Comparison of ENCODE assay signal across 11 cellular contexts in genomic region chr6:146526192-146526591, GRCh38. TPM values are rescaled to one million over a fixed set of nuclear protein-coding genes. Genes with fewer than 3 reads are reported as not detected.
A peak's percentile ranks its signal among the peaks of the same experiment; 100 is the strongest.
DNase-seq lines count a peak whose midpoint lies in the region; ATAC-seq and TF ChIP-seq lines count a peak whose summit lies in the region.
"Had no signal": no experiment of that assay in that cellular context is flagged by ENCODE, and none has a peak within 500 bp of the region (broad histone marks: within the 10 kb centered on the region; RNA-seq: fewer than 3 reads in every experiment).

No MANE protein-coding gene starts in this region.

- no peak for ATAC-seq in natural killer cell treated with Interleukin-12 subunit alpha and Interleukin-12 subunit beta and Interleukin-15 and Interleukin-18, amount 100 ng/mL, for 72 hours
- no peak for ATAC-seq in GM21723 (IDR thresholded peaks at IDR 0.05; ENCODE audit: unreplicated experiment)

- H3K27ac Mint-ChIP-seq in natural killer cell treated with Interleukin-12 subunit alpha and Interleukin-12 subunit beta and Interleukin-15 and Interleukin-18, amount 100 ng/mL, for 72 hours: no peak overlapping the region

- no peaks in the 10 kb centered on the region for H3K27me3 Mint-ChIP-seq in natural killer cell treated with Interleukin-12 subunit alpha and Interleukin-12 subunit beta and Interleukin-15 and Interleukin-18, amount 100 ng/mL, for 72 hours

- H3K4me1 Mint-ChIP-seq in natural killer cell treated with Interleukin-12 subunit alpha and Interleukin-12 subunit beta and Interleukin-15 and Interleukin-18, amount 100 ng/mL, for 72 hours (ENCODE audit: low read depth in 2 of 2): no peaks in the 10 kb centered on the region

- no peak overlapping the region for H3K4me3 Mint-ChIP-seq in natural killer cell treated with Interleukin-12 subunit alpha and Interleukin-12 subunit beta and Interleukin-15 and Interleukin-18, amount 100 ng/mL, for 72 hours

- H3K4me3 ChIP-seq in choroid plexus epithelial cell (ENCODE audit: low read depth, low read length): no peak overlapping the region
- H3K4me3 ChIP-seq: stomach had no signal

- peak; percentile 63 for TF ChIP-seq CTCF in choroid plexus epithelial cell (conservative IDR thresholded peaks at IDR 0.05; ENCODE audit: low read depth, low read length)

- H3K9me3 Mint-ChIP-seq in natural killer cell treated with Interleukin-12 subunit alpha and Interleukin-12 subunit beta and Interleukin-15 and Interleukin-18, amount 100 ng/mL, for 72 hours: peaks cover 5% of the 10 kb centered on the region

- H3K36me3 Mint-ChIP-seq in natural killer cell treated with Interleukin-12 subunit alpha and Interleukin-12 subunit beta and Interleukin-15 and Interleukin-18, amount 100 ng/mL, for 72 hours: peaks cover 8% of the 10 kb centered on the region

- DNase-seq in D341Med (ENCODE audit: low spot score) (peak; percentile 38), M059J (ENCODE audit: low read depth) (peak; percentile 5), choroid plexus epithelial cell (ENCODE audit: low read depth) (peak; percentile 48), midbrain (lab: John Stamatoyannopoulos, UW) (peak; percentile 29), pons (ENCODE audit: low spot score) (no peak)
- no peak for DNase-seq in natural killer cell treated with Interleukin-12 subunit alpha and Interleukin-12 subunit beta and Interleukin-15 and Interleukin-18, amount 100 ng/mL, for 72 hours (ENCODE audit: low spot score)
- DNase-seq: DMS79 treated with DMSO at 0.1 percent for 48 hours; Karpas-422; stimulated activated CD4-positive, alpha-beta T cell treated with anti-CD3 and anti-CD28 coated beads, Interleukin-4, amount 100 ng/mL, for 4 hours; stomach had no signal

RNA-seq across cellular contexts. Expression of gene RAB32, which starts 17.4 kb away (rescaled TPM):
- total RNA-seq in M059J (2014; rRNA removed; shearing (Covaris generic)): 91.6 and 101 TPM in 2 replicates
- 1 to 10 TPM; 2.3 to 2.5 TPM for total RNA-seq in natural killer cell treated with Interleukin-12 subunit alpha and Interleukin-12 subunit beta and Interleukin-15 and Interleukin-18, amount 100 ng/mL, for 72 hours

Comparison
In these comparisons a context has a peak if more than half of its experiments do, and no peak if none do; other contexts are left out.
1. DNase-seq: peak in D341Med (single experiment), M059J (single experiment), choroid plexus epithelial cell (single experiment) and midbrain (single experiment); none in pons (single experiment) and natural killer cell treated with Interleukin-12 subunit alpha and Interleukin-12 subunit beta and Interleukin-15 and Interleukin-18, amount 100 ng/mL, for 72 hours (single experiment).
2. RNA of gene RAB32, which starts 17.4 kb away (total RNA-seq): 91.6 to 101 TPM in M059J; 2.3 to 2.5 TPM in natural killer cell treated with Interleukin-12 subunit alpha and Interleukin-12 subunit beta and Interleukin-15 and Interleukin-18, amount 100 ng/mL, for 72 hours; every median in the first group is over 10 times any median in the second.